In the genomic region with DNA sequence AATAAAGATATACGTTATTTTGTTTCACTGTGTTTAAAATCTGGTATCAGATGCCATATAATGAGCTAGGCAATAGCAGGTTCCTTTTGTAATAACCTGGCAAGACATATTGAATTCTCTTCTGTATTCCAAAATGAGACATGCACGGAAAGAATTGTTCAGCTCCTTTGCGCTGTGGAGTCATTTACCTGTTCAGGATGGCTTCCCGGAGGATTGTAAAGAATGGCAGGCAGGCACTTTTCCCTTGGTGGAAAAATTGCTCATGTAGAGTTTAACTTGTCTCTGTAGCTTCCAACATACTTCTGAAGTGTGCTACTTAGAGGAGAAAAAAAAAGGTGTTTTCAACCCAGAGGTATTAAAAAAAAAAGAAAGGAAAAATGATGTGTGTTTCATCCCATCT, we compare ENCODE assay signal across 32 cellular contexts.
"Had no signal": no experiment of that assay in that cellular context is flagged by ENCODE, and none has a peak within 500 bp of the region (broad histone marks: within the 10 kb centered on the region; RNA-seq: fewer than 3 reads in every experiment).

No MANE protein-coding gene starts in this region.

- H3K4me1 Mint-ChIP-seq: T-cell, T-helper 17 cell had no signal

- H3K4me2 ChIP-seq: PC-9 had no signal

- H3K4me3 ChIP-seq: MG63, PC-9, SJCRH30, SK-N-MC had no signal

- H3K4me3 Mint-ChIP-seq: T-cell, T-helper 17 cell had no signal

- DNase-seq: Kasumi-1, MG63, NCI-H1048, NCI-H1092 treated with DMSO at 0.1 percent for 48 hours, NCI-H1105 treated with DMSO at 0.1 percent for 48 hours, NCI-H1417, NCI-H1436, NCI-H146, NCI-H1694, NCI-H187, NCI-H1930, NCI-H2029 treated with DMSO at 0.1 percent for 48 hours, NCI-H2081 treated with DMSO at 0.1 percent for 48 hours, NCI-H2107, NCI-H2171, NCI-H226, NCI-H446 treated with DMSO at 0.1 percent for 48 hours, NCI-H510A, NCI-H524, NCI-H526, NCI-H774, PC-9, SHP77, SIG-M5, SJCRH30, T-cell, T-helper 17 cell had no signal

- ATAC-seq: Panc1, Right ventricle myocardium inferior, SK-N-SH treated with all-trans-retinoic acid at 6 μM for 48 hours, T-cell, T-helper 17 cell had no signal

- H2AFZ ChIP-seq: PC-9 had no signal

- H3K27ac Mint-ChIP-seq: T-cell, T-helper 17 cell had no signal

- H3K27me3 Mint-ChIP-seq: T-cell, T-helper 17 cell had no signal

- H3K36me3 ChIP-seq: MG63, SJCRH30 had no signal

- H3K36me3 Mint-ChIP-seq: T-cell had no signal

- H3K27me3 ChIP-seq: MG63, SJCRH30 had no signal

- H3K9me3 ChIP-seq: MG63, SJCRH30 had no signal

- H3K27ac ChIP-seq: PC-9, RWPE1, SJCRH30, SK-N-MC had no signal

- H3K4me1 ChIP-seq: SJCRH30 had no signal
